Comparison of ENCODE assay signal across 27 cellular contexts in the genomic region with DNA sequence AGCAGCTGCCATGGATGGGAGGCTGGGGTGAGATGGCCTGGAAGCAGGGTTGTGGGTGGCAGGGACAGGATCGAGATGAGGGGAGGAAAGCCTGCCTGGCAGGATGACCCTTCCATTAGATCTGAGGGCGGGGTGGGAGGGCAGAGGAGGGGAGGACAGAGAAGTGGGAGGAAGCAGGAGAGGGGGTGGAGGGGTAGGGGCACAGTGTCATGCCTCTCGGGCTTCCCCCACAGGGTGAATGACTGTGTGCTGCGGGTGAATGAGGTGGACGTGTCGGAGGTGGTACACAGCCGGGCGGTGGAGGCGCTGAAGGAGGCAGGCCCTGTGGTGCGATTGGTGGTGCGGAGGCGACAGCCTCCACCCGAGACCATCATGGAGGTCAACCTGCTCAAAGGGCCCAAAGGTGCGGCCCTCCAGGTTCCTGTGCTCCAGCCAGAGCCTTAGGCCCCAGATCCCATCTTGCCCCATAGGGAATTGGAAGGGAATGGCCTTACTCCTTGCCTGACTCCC. TPM values are rescaled to one million over a fixed set of nuclear protein-coding genes. Genes with fewer than 3 reads are reported as not detected.
"Had no signal": no experiment of that assay in that cellular context is flagged by ENCODE, and none has a peak within 500 bp of the region (broad histone marks: within the 10 kb centered on the region; RNA-seq: fewer than 3 reads in every experiment).

No MANE protein-coding gene starts in this region.

- H3K36me3 ChIP-seq: colonic mucosa, esophagus squamous epithelium, gastrocnemius medialis, heart right ventricle, left lung, lower lobe of right lung had no signal

- DNase-seq: colonic mucosa; cortex of kidney; effector CD8-positive, alpha-beta T cell; effector memory CD8-positive, alpha-beta T cell; endodermal cell; erythroblast; esophagus squamous epithelium; foreskin fibroblast; foreskin melanocyte; gastrocnemius medialis; glutamatergic neuron; head of caudate nucleus; heart right ventricle; hippocampal formation; left cardiac atrium; left ventricle myocardium superior; lower lobe of right lung; mesenchymal stem cell; mucosa of descending colon had no signal

- H3K4me1 ChIP-seq: colonic mucosa, gastrocnemius medialis had no signal

- H3K9me3 ChIP-seq: colonic mucosa, esophagus squamous epithelium, gastrocnemius medialis, heart right ventricle, left lung, lower lobe of right lung, mucosa of descending colon had no signal

- H3K27ac ChIP-seq: colonic mucosa, epithelial cell of prostate, esophagus squamous epithelium, gastrocnemius medialis, heart right ventricle, left lung, lower lobe of right lung had no signal

- H3K4me3 ChIP-seq: colonic mucosa, esophagus squamous epithelium, gastrocnemius medialis, heart right ventricle, left lung, lower lobe of right lung, mucosa of descending colon had no signal

RNA-seq across cellular contexts. Expression of a gene that starts 26.4 kb away (rescaled TPM):
- total RNA-seq: dermis microvascular lymphatic vessel endothelial cell, gastrocnemius medialis, glomerular endothelial cell, heart right ventricle, kidney epithelial cell, left cardiac atrium, left lung, left ventricle myocardium superior, lower lobe of right lung, lung microvascular endothelial cell, mesenteric fat pad, myocyte had no signal
